ENCODE assay signal across 8 cellular contexts in the genomic region with DNA sequence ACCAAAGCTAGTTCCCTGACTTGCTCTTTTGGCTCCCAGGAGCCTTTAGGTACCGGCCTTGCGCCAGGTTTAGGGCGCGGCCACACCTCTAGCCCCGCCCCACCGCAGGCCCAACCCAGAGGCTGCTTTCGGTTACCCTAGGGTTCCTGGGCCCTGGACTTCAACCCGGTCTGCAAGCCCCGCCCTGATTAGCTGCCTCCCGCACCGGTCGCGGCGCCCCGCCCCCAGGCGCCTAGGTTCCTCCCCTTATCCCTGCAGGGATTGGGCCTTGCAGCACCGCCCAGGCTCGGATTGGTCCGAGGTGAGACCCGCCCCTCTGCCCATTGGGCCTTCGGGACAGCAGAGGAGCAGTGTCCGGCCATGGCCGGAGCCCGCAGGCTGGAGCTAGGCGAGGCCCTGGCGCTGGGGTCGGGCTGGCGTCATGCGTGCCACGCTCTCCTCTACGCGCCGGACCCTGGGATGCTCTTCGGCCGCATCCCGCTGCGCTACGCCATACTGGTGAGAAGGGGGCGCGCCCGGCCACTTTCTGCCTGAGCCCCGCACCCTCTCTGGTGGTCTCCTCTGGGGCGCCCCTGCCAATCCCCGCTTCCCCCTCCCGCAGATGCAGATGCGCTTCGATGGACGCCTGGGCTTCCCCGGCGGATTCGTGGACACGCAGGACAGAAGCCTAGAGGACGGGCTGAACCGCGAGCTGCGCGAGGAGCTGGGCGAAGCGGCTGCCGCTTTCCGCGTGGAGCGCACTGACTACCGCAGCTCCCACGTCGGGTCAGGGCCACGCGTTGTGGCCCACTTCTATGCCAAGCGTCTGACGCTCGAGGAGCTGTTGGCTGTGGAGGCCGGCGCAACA.
DNase-seq lines count a peak whose midpoint lies in the region; ATAC-seq and FAIRE-seq lines count a peak whose summit lies in the region.

A gene (plus strand): TSS at position 330 of the 847 bp plus-strand sequence. CDS start 31 bp downstream, at position 361.

- ATAC-seq in GM19043 (IDR thresholded peaks at IDR 0.05; ENCODE audit: low read depth, unreplicated experiment) (peak; percentile 98), HG03354 (IDR thresholded peaks at IDR 0.05; ENCODE audit: poor library complexity, severe bottlenecking, unreplicated experiment) (peak; percentile 98)

- peak; percentile 99 for DNase-seq in AG20443 (ENCODE audit: low spot score)
- DNase-seq in NCI-H524 (lab: John Stamatoyannopoulos, UW): peak; percentile 87 to 95
- peak; percentile 98 for DNase-seq in activated CD4-positive, alpha-beta T cell treated with anti-CD3 and anti-CD28 coated beads for 48 hours
- peak; percentile 98 for DNase-seq in kidney glomerular epithelial cell (lab: John Stamatoyannopoulos, UW)
- peak; percentile 92 to 97 for DNase-seq in stimulated activated CD4-positive, alpha-beta T cell treated with anti-CD3 and anti-CD28 coated beads, Interleukin-15, amount 100 ng/mL, for 48 hours (ENCODE audit: low read depth in 2 of 2)

- peak; percentile 75 for FAIRE-seq in colon (lab: Jason Lieb, UNC)

Comparison
In these comparisons a context has a peak if more than half of its experiments do, and no peak if none do; other contexts are left out.
1. Peak in every context shown above with its lines: DNase-seq and ATAC-seq.